ENCODE assay signal across 8 cellular contexts in genomic region chr5:76714771-76715483, GRCh38. TPM values are rescaled to one million over a fixed set of nuclear protein-coding genes. Genes with fewer than 3 reads are reported as not detected.
DNase-seq lines count a peak whose midpoint lies in the region; ATAC-seq and TF ChIP-seq lines count a peak whose summit lies in the region.

No MANE protein-coding gene starts in this region.

- WGBS in heart left ventricle, 4 donors: 17 to 29% (median 24%) methylated on average over 38 to 52 of the region's 52 CpGs

- no peaks in the 10 kb centered on the region for H3K9me3 Mint-ChIP-seq in HFFc6

- CTCF ChIA-PET in BJ (lab: Yijun Ruan, JAX): interaction anchor here (0.7 to 1.8 kb wide), 8 partner anchors 10 to 116 kb away, joined by 3 to 13 read pairs (median 3); no protein-coding TSS in a partner anchor

- DNase-seq in BJ (ENCODE audit: low read depth) (no peak), HFFc6 (no peak), heart left ventricle (peak in 3 of 5 donors; percentile 41 to 46 (median 45))
- peak; percentile 34 to 39 for DNase-seq in activated T-cell treated with anti-CD3 and anti-CD28 coated beads, Interleukin-2, amount 50 U/mL, for 48 hours

- H3K27ac Mint-ChIP-seq in HFFc6: no peak overlapping the region

- peaks cover 51% of the 10 kb centered on the region for H3K4me1 Mint-ChIP-seq in HFFc6 (ENCODE audit: low read depth)

- ATAC-seq in heart left ventricle (peak in 3 of 4 donors; percentile 16 to 31 (median 23)), GM21367 (IDR thresholded peaks at IDR 0.05; ENCODE audit: unreplicated experiment) (no peak), HG03571 (IDR thresholded peaks at IDR 0.05; ENCODE audit: unreplicated experiment) (no peak), GM18520 (IDR thresholded peaks at IDR 0.05; ENCODE audit: unreplicated experiment) (no peak)

- TF ChIP-seq CTCF in BJ (IDR thresholded peaks at IDR 0.05; ENCODE audit: insufficient read depth, low read depth, low read length) (no peak), HFFc6 (IDR thresholded peaks at IDR 0.05) (no peak), heart left ventricle (IDR thresholded peaks at IDR 0.05) (no peak)

- H3K4me1 ChIP-seq in heart left ventricle (peaks cover 0 to 52% (median 13%) of the 10 kb centered on the region in 12 donors), rectal smooth muscle tissue (ENCODE audit: control insufficient read depth, insufficient read depth, low read length) (no peaks in the 10 kb centered on the region)

- peaks cover 24% of the 10 kb centered on the region for H3K36me3 Mint-ChIP-seq in HFFc6 (ENCODE audit: low read depth)

- peak overlapping the region; percentile 95 for H3K4me3 Mint-ChIP-seq in HFFc6

- H3K27me3 Mint-ChIP-seq in HFFc6 (ENCODE audit: insufficient read depth): peaks cover 6% of the 10 kb centered on the region

- no peaks in the 10 kb centered on the region for H3K36me3 ChIP-seq in BJ (ENCODE audit: control insufficient read depth, insufficient read depth, low read length)
- H3K36me3 ChIP-seq in heart left ventricle: no peaks in the 10 kb centered on the region
- no peaks in the 10 kb centered on the region for H3K36me3 ChIP-seq in rectal smooth muscle tissue (ENCODE audit: control insufficient read depth, insufficient read depth, low read length)

- no peaks in the 10 kb centered on the region for H3K9me3 ChIP-seq in heart left ventricle

- H3K4me3 ChIP-seq in BJ (ENCODE audit: low read depth, low read length) (peak overlapping the region; percentile 93), heart left ventricle (peak overlapping the region; percentile 66 to 95 (median 83)), rectal smooth muscle tissue (ENCODE audit: low read length) (peak overlapping the region; percentile 26)

- H3K9ac ChIP-seq in rectal smooth muscle tissue (ENCODE audit: low read length): no peak overlapping the region

- peak overlapping the region in 11 of 12 donors; percentile 59 to 92 (median 80) for H3K27ac ChIP-seq in heart left ventricle
- no peak overlapping the region for H3K27ac ChIP-seq in rectal smooth muscle tissue (ENCODE audit: low read depth, low read length)

- POLR2A ChIA-PET in BJ (lab: Charles Lee): no interaction called here

- intact Hi-C loops in heart left ventricle (cut with DNase I): loop anchor here in 4 of 10 donors (5.0 to 10.0 kb wide), 4 partner anchors 33 to 320 kb away; partner anchors contain the start of gene AGGF1 (in 1 of the 4)

- no peak for TF ChIP-seq POLR2A in heart left ventricle (IDR thresholded peaks at IDR 0.05)

- H3K27me3 ChIP-seq in BJ (ENCODE audit: control insufficient read depth, insufficient read depth, low read length) (peaks cover 9% of the 10 kb centered on the region; the same call in 1 of the 2 replicates), heart left ventricle (peaks cover 0 to 25% (median 0%) of the 10 kb centered on the region in 9 donors), rectal smooth muscle tissue (ENCODE audit: control insufficient read depth, insufficient read depth, low read length) (peaks cover 5% of the 10 kb centered on the region)

RNA-seq across cellular contexts. Expression of gene F2R, which starts 1.0 kb away (rescaled TPM):
- polyA plus RNA-seq in BJ (2011; rRNA removed) (50.4 and 53.9 TPM in 2 replicates), heart left ventricle (10 to 100 TPM in 1 of 2 donors, 1 to 10 TPM in 1; 2.5 to 19.3 TPM)
- 22.9 and 31.9 TPM in 2 replicates for polyA minus RNA-seq in BJ (2011; rRNA and poly(A)+ RNA removed)
- 10 to 100 TPM; 47.0 to 73.5 (median 65.5) TPM for total RNA-seq in HFFc6 (2021; fragmentation: NEBNext Ultra II Directional; extraction: Animal tissue kit (Norgen Biotek cat#: 25700))
- 10 to 100 TPM in 7 of 9 donors, 1 to 10 TPM in 2; 8.6 to 28.2 (median 13.6) TPM for total RNA-seq in heart left ventricle

Comparison
In these comparisons a context has a peak if more than half of its experiments do, and no peak if none do; other contexts are left out.
1. DNase-seq: peak in activated T-cell treated with anti-CD3 and anti-CD28 coated beads, Interleukin-2, amount 50 U/mL, for 48 hours (2 of 2) and heart left ventricle (3 of 5); none in BJ (single experiment) and HFFc6 (single experiment).
2. H3K4me3 ChIP-seq: peak in every context shown above with its lines; median percentile 93 in BJ; 83 in heart left ventricle; 26 in rectal smooth muscle tissue.
3. ATAC-seq: peak in heart left ventricle (3 of 4); none in GM21367 (single experiment), HG03571 (single experiment) and GM18520 (single experiment).